ENCODE assay signal across 19 cellular contexts in the genomic region with DNA sequence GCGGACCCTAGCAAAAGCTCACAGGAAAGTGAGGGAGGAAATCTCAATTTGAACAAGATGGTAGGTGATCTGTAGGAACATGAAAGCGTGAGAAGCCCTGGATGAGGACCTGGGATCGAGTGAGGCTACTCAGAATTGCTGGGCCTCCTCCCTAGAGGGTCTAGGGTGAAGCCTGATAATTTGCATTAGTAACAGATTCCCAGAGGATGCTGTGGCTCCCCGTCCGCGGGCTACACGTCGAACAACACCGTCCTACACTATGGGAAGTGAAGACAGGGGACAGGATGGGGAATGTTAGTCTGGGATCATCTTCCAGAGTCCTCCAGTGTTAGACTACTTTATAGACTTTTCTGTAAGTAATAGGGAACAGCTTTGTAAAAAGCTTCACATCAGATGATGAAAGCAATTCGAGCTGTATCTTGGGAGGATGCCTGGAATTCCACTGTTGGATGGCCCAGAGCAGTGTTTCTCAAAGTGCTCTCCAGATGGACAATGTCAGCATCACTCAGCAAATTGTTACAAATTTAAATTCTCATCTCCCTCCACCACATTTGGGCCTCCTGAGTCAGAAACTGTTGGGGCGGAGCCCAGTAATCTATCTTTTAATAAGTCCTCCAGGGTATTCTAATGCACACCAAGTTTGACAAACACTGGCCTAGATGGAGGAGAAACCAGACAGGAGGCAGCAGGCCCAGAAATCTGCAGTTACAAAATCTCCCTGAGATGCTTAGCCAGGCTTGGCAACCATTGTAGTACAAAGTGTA. TPM values are rescaled to one million over a fixed set of nuclear protein-coding genes. Genes with fewer than 3 reads are reported as not detected.
DNase-seq lines count a peak whose midpoint lies in the region; TF ChIP-seq lines count a peak whose summit lies in the region.
"Had no signal": no experiment of that assay in that cellular context is flagged by ENCODE, and none has a peak within 500 bp of the region (broad histone marks: within the 10 kb centered on the region; RNA-seq: fewer than 3 reads in every experiment).

No MANE protein-coding gene starts in this region.

- H4K91ac ChIP-seq in mesenchymal stem cell (ENCODE audit: low read length), result no peak overlapping the region

- POLR2A ChIA-PET in AG04450 (lab: Yijun Ruan, JAX), result interaction anchor here (0.7 to 2.2 kb wide), 14 partner anchors 9 to 876 kb away, joined by 3 to 9 read pairs (median 4); a partner anchor contains a TSS

- H3K9me3 ChIP-seq in AG04450 (ENCODE audit: control insufficient read depth, insufficient read depth, low read length), result no peaks in the 10 kb centered on the region; the same call in 1 of the 2 replicates
- H3K9me3 ChIP-seq in mesenchymal stem cell (ENCODE audit: control insufficient read depth, low read length), result no peaks in the 10 kb centered on the region
- H3K9me3 ChIP-seq in spleen, result no peaks in the 10 kb centered on the region

- no peak overlapping the region for H2BK12ac ChIP-seq in mesenchymal stem cell (ENCODE audit: low read length in 2 of 2)

- DNase-seq in AG04450 (ENCODE audit: low read depth, low spot score), result peak; percentile 96
- DNase-seq in HCEC 1CT, result peak; percentile 8
- peak; percentile 97 for DNase-seq in fibroblast of the aortic adventitia (ENCODE audit: low read depth)
- DNase-seq in mesenchymal stem cell, result no peak
- no peak for DNase-seq in spleen
- DNase-seq in A172 (ENCODE audit: low spot score), result no peak
- no peak for DNase-seq in NCI-H510A (lab: John Stamatoyannopoulos, UW)
- no peak for DNase-seq in stimulated activated naive CD4-positive, alpha-beta T cell (lab: John Stamatoyannopoulos, UW)
- DNase-seq: activated CD4-positive, alpha-beta T cell treated with anti-CD3 and anti-CD28 coated beads for 1 hour; Calu3; effector CD8-positive, alpha-beta T cell; NCI-H1436 treated with DMSO at 0.1 percent for 48 hours; NCI-H2227 treated with DMSO at 0.1 percent for 48 hours; occipital lobe; stimulated activated CD4-positive, alpha-beta T cell treated with anti-CD3 and anti-CD28 coated beads, Interleukin-4, amount 100 ng/mL, for 24 hours had no signal

- no peak overlapping the region for H2BK120ac ChIP-seq in mesenchymal stem cell (ENCODE audit: low read depth, low read length)

- no peaks in the 10 kb centered on the region for H3K27me3 ChIP-seq in AG04450 (ENCODE audit: control insufficient read depth, insufficient read depth, low read length)
- no peaks in the 10 kb centered on the region for H3K27me3 ChIP-seq in mesenchymal stem cell (ENCODE audit: control insufficient read depth in 1 of 2, insufficient read depth in 1 of 2, low read length in 2 of 2)
- no peaks in the 10 kb centered on the region for H3K27me3 ChIP-seq in spleen (replicated peaks in 1 of 7)

- intact Hi-C loops in spleen (cut with DNase I; ENCODE audit: low total_unique reads), result no loop called here

- no peaks in the 10 kb centered on the region for H3K4me1 ChIP-seq in mesenchymal stem cell (ENCODE audit: control insufficient read depth, insufficient read depth, low read depth, low read length)
- no peaks in the 10 kb centered on the region for H3K4me1 ChIP-seq in spleen

- no peak overlapping the region for H2BK15ac ChIP-seq in mesenchymal stem cell (ENCODE audit: low read depth, poor library complexity, severe bottlenecking)

- no peak overlapping the region for H2BK5ac ChIP-seq in mesenchymal stem cell (ENCODE audit: low read depth, low read length, poor library complexity, severe bottlenecking)

- H4K8ac ChIP-seq in mesenchymal stem cell (ENCODE audit: low read length), result no peak overlapping the region

- H3K4me3 ChIP-seq in AG04450 (ENCODE audit: low read depth, low read length) (no peak overlapping the region), fibroblast of the aortic adventitia (ENCODE audit: low read depth, low read length) (no peak overlapping the region), mesenchymal stem cell (ENCODE audit: insufficient read depth in 1 of 2, low read depth in 1 of 2, low read length in 2 of 2) (no peak overlapping the region), spleen (no peak overlapping the region)

- H3K79me1 ChIP-seq in mesenchymal stem cell (replicated peaks; ENCODE audit: low read length, poor library complexity, severe bottlenecking), result peaks cover 2% of the 10 kb centered on the region

- no peak overlapping the region for H3K23ac ChIP-seq in mesenchymal stem cell (ENCODE audit: low read length in 2 of 2)

- no peak for TF ChIP-seq POLR2A in spleen (IDR thresholded peaks at IDR 0.05)

- CTCF ChIA-PET in AG04450 (lab: Charles Lee), result interaction anchor here (0.8 to 3.8 kb wide), 10 partner anchors 8 to 146 kb away, joined by 3 to 26 read pairs (median 4); a partner anchor contains a TSS

- no peak overlapping the region for H3K4ac ChIP-seq in mesenchymal stem cell (ENCODE audit: low read depth in 1 of 2, low read length in 2 of 2)

- H3K14ac ChIP-seq in mesenchymal stem cell (ENCODE audit: low read length in 2 of 2), result no peak overlapping the region

- no peak overlapping the region for H3K18ac ChIP-seq in mesenchymal stem cell (ENCODE audit: low read depth in 1 of 2, low read length in 2 of 2)

- TF ChIP-seq CTCF in AG04450 (IDR thresholded peaks at IDR 0.05; ENCODE audit: low read depth, low read length) (no peak), fibroblast of the aortic adventitia (IDR thresholded peaks at IDR 0.05; ENCODE audit: insufficient read depth, low read length) (no peak), spleen (IDR thresholded peaks at IDR 0.05 in 8 of 11, conservative IDR thresholded peaks at IDR 0.05 in 3 of 11) (no peak)

- H3K36me3 ChIP-seq in mesenchymal stem cell (ENCODE audit: control insufficient read depth in 1 of 2, insufficient read depth in 2 of 2, low read depth in 1 of 2, low read length in 2 of 2) (peaks cover 24 to 29% of the 10 kb centered on the region in 2 experiments), spleen (peaks cover 0 to 30% (median 20%) of the 10 kb centered on the region in 6 donors)

- no peak overlapping the region for H3K4me2 ChIP-seq in mesenchymal stem cell (ENCODE audit: low read length, poor library complexity, severe bottlenecking)
- H3K4me2 ChIP-seq: KMS-11 had no signal

- WGBS in mesenchymal stem cell, result 93% methylated on average over 11 of the region's 11 CpGs
- 77 to 92% (median 89%) methylated on average over 11 of the region's 11 CpGs for WGBS in spleen, 5 donors

- no peak overlapping the region for H2AFZ ChIP-seq in mesenchymal stem cell (ENCODE audit: low read depth, low read length)

- peak overlapping the region; percentile 95 for H3K27ac ChIP-seq in AG04450 (ENCODE audit: low read depth, low read length)
- no peak overlapping the region for H3K27ac ChIP-seq in mesenchymal stem cell (ENCODE audit: low read length, poor library complexity, severe bottlenecking)
- H3K27ac ChIP-seq in spleen, result no peak overlapping the region
- H3K27ac ChIP-seq: KMS-11 had no signal

- H3K9ac ChIP-seq in mesenchymal stem cell (ENCODE audit: low read length), result peak overlapping the region; percentile 50
- H3K9ac ChIP-seq: KMS-11 had no signal

- no peak overlapping the region for H2AK5ac ChIP-seq in mesenchymal stem cell (ENCODE audit: low read length, severe bottlenecking)

RNA-seq across cellular contexts. Expression of a gene that starts 6.5 kb away (rescaled TPM):
- polyA plus RNA-seq in AG04450 (2011; rRNA removed), result 0.09 TPM in 1 of 2 replicates, not detected in the other
- polyA minus RNA-seq in AG04450 (2011; rRNA and poly(A)+ RNA removed), result not detected in 2 replicates
- total RNA-seq in fibroblast of the aortic adventitia (ENCODE audit: low replicate concordance), result not detected in 2 replicates
- polyA plus RNA-seq in mesenchymal stem cell (2013, experiment 1 of 2), result not detected
- not detected for polyA plus RNA-seq in mesenchymal stem cell (2013, experiment 2 of 2)
- total RNA-seq in spleen, result not detected
- polyA plus RNA-seq in spleen, result under 1 TPM in 1 of 3 donors, not detected in 2; 0.10 TPM
- not detected in 2 replicates for total RNA-seq in A172 (2014; rRNA removed; shearing (Covaris generic))
- total RNA-seq: Calu3; frontal cortex; occipital lobe; T-helper 2 cell treated with Interferon-gamma antibody and Interleukin-4, amounts not matched to agents 100 ng/mL and 5 ng/mL, for 36 hours; ureter had no signal

RNA-seq across cellular contexts. Expression of a gene that starts 8.3 kb away (rescaled TPM):
- polyA plus RNA-seq in AG04450 (2011; rRNA removed), result 14.3 and 15.1 TPM in 2 replicates
- polyA minus RNA-seq in AG04450 (2011; rRNA and poly(A)+ RNA removed), result 15.9 and 18.3 TPM in 2 replicates
- total RNA-seq in fibroblast of the aortic adventitia (ENCODE audit: low replicate concordance), result 4.7 and 14.8 TPM in 2 replicates
- 6.5 TPM for polyA plus RNA-seq in mesenchymal stem cell (2013, experiment 1 of 2)
- 6.3 TPM for polyA plus RNA-seq in mesenchymal stem cell (2013, experiment 2 of 2)
- total RNA-seq in spleen, result 10 to 100 TPM in 6 of 7 donors, 1 to 10 TPM in 1; 9.0 to 24.1 (median 14.9) TPM
- polyA plus RNA-seq in spleen, result 1 to 10 TPM; 4.0 to 8.4 (median 5.5) TPM
- total RNA-seq in A172 (2014; rRNA removed; shearing (Covaris generic)), result 11.0 and 11.3 TPM in 2 replicates

RNA-seq across cellular contexts. Expression of a gene that starts 14.2 kb away (rescaled TPM):
- polyA plus RNA-seq in AG04450 (2011; rRNA removed) (10.5 and 14.0 TPM in 2 replicates), spleen (1 to 10 TPM; 5.8 to 9.6 (median 8.8) TPM)
- 17.1 and 18.3 TPM in 2 replicates for polyA minus RNA-seq in AG04450 (2011; rRNA and poly(A)+ RNA removed)
- total RNA-seq in fibroblast of the aortic adventitia (ENCODE audit: low replicate concordance) (11.7 and 14.1 TPM in 2 replicates), spleen (10 to 100 TPM in 6 of 7 donors, 1 to 10 TPM in 1; 9.8 to 17.3 (median 12.5) TPM)
- polyA plus RNA-seq in mesenchymal stem cell (2013, experiment 1 of 2), result 7.2 TPM
- 7.4 TPM for polyA plus RNA-seq in mesenchymal stem cell (2013, experiment 2 of 2)
- 16.8 and 20.3 TPM in 2 replicates for total RNA-seq in A172 (2014; rRNA removed; shearing (Covaris generic))

RNA-seq across cellular contexts. Expression of a gene that starts 19.7 kb away (rescaled TPM):
- not detected in 2 replicates for polyA plus RNA-seq in AG04450 (2011; rRNA removed)
- polyA minus RNA-seq in AG04450 (2011; rRNA and poly(A)+ RNA removed), result not detected in 2 replicates
- not detected in 2 replicates for total RNA-seq in fibroblast of the aortic adventitia (ENCODE audit: low replicate concordance)
- polyA plus RNA-seq in mesenchymal stem cell (2013, experiment 1 of 2), result under 0.01 TPM
- not detected for polyA plus RNA-seq in mesenchymal stem cell (2013, experiment 2 of 2)
- 1 to 10 TPM; 1.3 to 3.9 (median 2.5) TPM for total RNA-seq in spleen
- polyA plus RNA-seq in spleen, result under 1 TPM; 0.08 to 0.51 (median 0.22) TPM
- not detected in 2 replicates for total RNA-seq in A172 (2014; rRNA removed; shearing (Covaris generic))
- total RNA-seq: Calu3 had no signal

Comparison
In these comparisons a context has a peak if more than half of its experiments do, and no peak if none do; other contexts are left out.
1. DNase-seq: peak in AG04450 (single experiment), HCEC 1CT (single experiment) and fibroblast of the aortic adventitia (single experiment); none in mesenchymal stem cell (single experiment), spleen (single experiment), A172 (single experiment), NCI-H510A (single experiment) and stimulated activated naive CD4-positive, alpha-beta T cell (0 of 6).